ENCODE assay signal across 9 cellular contexts in genomic region chr2:177243476-177243875, GRCh38. TPM values are rescaled to one million over a fixed set of nuclear protein-coding genes. Genes with fewer than 3 reads are reported as not detected.
DNase-seq lines count a peak whose midpoint lies in the region; ATAC-seq and TF ChIP-seq lines count a peak whose summit lies in the region.
"Had no signal": no experiment of that assay in that cellular context is flagged by ENCODE, and none has a peak within 500 bp of the region (broad histone marks: within the 10 kb centered on the region; RNA-seq: fewer than 3 reads in every experiment).

No MANE protein-coding gene starts in this region.

- H3K9me3 ChIP-seq in HEK293 (ENCODE audit: control insufficient read depth, insufficient read depth, low read depth, low read length) = no peaks in the 10 kb centered on the region
- H3K9me3 ChIP-seq in left lung = no peaks in the 10 kb centered on the region
- no peaks in the 10 kb centered on the region for H3K9me3 ChIP-seq in stomach smooth muscle (ENCODE audit: control insufficient read depth in 2 of 2, low read length in 2 of 2)

- no peak for ATAC-seq in activated T-helper 17 cell treated with anti-CD3 and anti-CD28 coated beads, Interleukin-2, amount 50 U/mL, for 72 hours (replicated peaks)
- ATAC-seq in left lung = no peak
- ATAC-seq in HG03159 (IDR thresholded peaks at IDR 0.05; ENCODE audit: unreplicated experiment) = no peak
- no peak for ATAC-seq in GM18873 (IDR thresholded peaks at IDR 0.05; ENCODE audit: low FRiP score, unreplicated experiment)

- no peak overlapping the region for H3K4me3 ChIP-seq in HEK293 (ENCODE audit: low read depth, low read length)
- H3K4me3 ChIP-seq in left lung = no peak overlapping the region
- no peak overlapping the region for H3K4me3 ChIP-seq in stomach smooth muscle (ENCODE audit: low read length in 2 of 2)

- no peaks in the 10 kb centered on the region for H3K9me3 Mint-ChIP-seq in activated T-helper 17 cell treated with anti-CD3 and anti-CD28 coated beads, Interleukin-2, amount 50 U/mL, for 72 hours

- peak overlapping the region; percentile 91 for H3K27ac Mint-ChIP-seq in activated T-helper 17 cell treated with anti-CD3 and anti-CD28 coated beads, Interleukin-2, amount 50 U/mL, for 72 hours

- POLR2A ChIA-PET in HEK293 (lab: Yijun Ruan, JAX) = interaction anchor here (0.8 kb wide), 1 partner anchor 20 kb away, joined by 3 read pairs; no protein-coding TSS in a partner anchor

- peak overlapping the region; percentile 63 for H3K4me3 Mint-ChIP-seq in activated T-helper 17 cell treated with anti-CD3 and anti-CD28 coated beads, Interleukin-2, amount 50 U/mL, for 72 hours

- H3K36me3 Mint-ChIP-seq in activated T-helper 17 cell treated with anti-CD3 and anti-CD28 coated beads, Interleukin-2, amount 50 U/mL, for 72 hours (ENCODE audit: low read depth) = peaks cover 62% of the 10 kb centered on the region

- H3K4me1 ChIP-seq in HEK293 (ENCODE audit: control insufficient read depth, insufficient read depth, low read length) = peaks cover 34% of the 10 kb centered on the region
- peaks cover 57 to 100% of the 10 kb centered on the region in 2 donors for H3K4me1 ChIP-seq in left lung
- peaks cover 53% of the 10 kb centered on the region for H3K4me1 ChIP-seq in stomach smooth muscle (ENCODE audit: control insufficient read depth, insufficient read depth, low read length)

- intact Hi-C loops in left lung (cut with DNase I) = no loop called here

- no peaks in the 10 kb centered on the region for H3K27me3 ChIP-seq in left lung
- H3K27me3 ChIP-seq in stomach smooth muscle (ENCODE audit: control insufficient read depth in 1 of 2, insufficient read depth in 2 of 2, low read length in 2 of 2) = no peaks in the 10 kb centered on the region

- TF ChIP-seq CTCF in HEK293 (tag by site-specific recombination; IDR thresholded peaks at IDR 0.05) (no peak), left lung (IDR thresholded peaks at IDR 0.05) (no peak)

- H3K9ac ChIP-seq in stomach smooth muscle (ENCODE audit: low read length in 2 of 2) = peak overlapping the region in 1 of 2 donors; percentile 49

- no peaks in the 10 kb centered on the region for H3K27me3 Mint-ChIP-seq in activated T-helper 17 cell treated with anti-CD3 and anti-CD28 coated beads, Interleukin-2, amount 50 U/mL, for 72 hours

- CTCF ChIA-PET in HEK293 (lab: Yijun Ruan, JAX) = interaction anchor here (0.7 to 1.5 kb wide), 5 partner anchors 10 to 484 kb away, joined by 3 to 11 read pairs (median 3); no protein-coding TSS in a partner anchor

- H3K27ac ChIP-seq in HEK293 (ENCODE audit: extremely low read depth, low read depth, low read length) = 0 out of 2 replicates have a peak overlapping the region, but pooled peaks have one; percentile 73
- H3K27ac ChIP-seq in left lung = peak overlapping the region; percentile 80 to 89
- peak overlapping the region; percentile 87 for H3K27ac ChIP-seq in stomach smooth muscle (ENCODE audit: low read length)

- no peaks in the 10 kb centered on the region; a peak in 1 of 3 replicates for H3K36me3 ChIP-seq in HEK293 (ENCODE audit: control insufficient read depth in 2 of 2, insufficient read depth in 1 of 2, low read length in 2 of 2)
- no peaks in the 10 kb centered on the region for H3K36me3 ChIP-seq in left lung
- no peaks in the 10 kb centered on the region for H3K36me3 ChIP-seq in stomach smooth muscle (ENCODE audit: control insufficient read depth in 2 of 2, insufficient read depth in 2 of 2, low read length in 2 of 2)

- no peak for DNase-seq in left lung
- no peak for DNase-seq in GM03348 (ENCODE audit: low spot score)
- DNase-seq in putamen (ENCODE audit: low spot score) = no peak
- DNase-seq: kidney glomerular epithelial cell had no signal

- peaks cover 55% of the 10 kb centered on the region for H3K4me1 Mint-ChIP-seq in activated T-helper 17 cell treated with anti-CD3 and anti-CD28 coated beads, Interleukin-2, amount 50 U/mL, for 72 hours

TF ChIP-seq in HEK293, 187 proteins besides CTCF, POLR2A, EP300 and RAD21:
- TF ChIP-seq ZSCAN30 (tag by site-specific recombination; IDR thresholded peaks at IDR 0.05) (no peak), ZNF610 (tag by site-specific recombination; IDR thresholded peaks at IDR 0.05; ENCODE audit: borderline replicate concordance) (no peak), ZNF704 (tag by site-specific recombination; IDR thresholded peaks at IDR 0.05) (no peak), ZNF121 (tag by site-specific recombination; IDR thresholded peaks at IDR 0.05) (0 out of 2 replicates have a peak, but pooled peaks have one; percentile 22), GLIS1 (tag by site-specific recombination; IDR thresholded peaks at IDR 0.05) (peak; percentile 47; the same call in 1 of the 2 replicates)
TF ChIP-seq in HEK293: peak in this region for 2.

RNA-seq across cellular contexts. Expression of gene NFE2L2, which starts 21.1 kb away (rescaled TPM):
- total RNA-seq in activated T-helper 17 cell treated with anti-CD3 and anti-CD28 coated beads, Interleukin-2, amount 50 U/mL, for 72 hours = 10 to 100 TPM; 39.3 to 49.4 TPM
- 100 to 1,000 TPM in 1 of 2 donors, 10 to 100 TPM in 1; 98.4 to 104 TPM for total RNA-seq in left lung

RNA-seq across cellular contexts. Expression of gene HNRNPA3, which starts 30.9 kb away (rescaled TPM):
- 100 to 1,000 TPM; 120 to 260 TPM for total RNA-seq in activated T-helper 17 cell treated with anti-CD3 and anti-CD28 coated beads, Interleukin-2, amount 50 U/mL, for 72 hours
- total RNA-seq in left lung = 100 to 1,000 TPM; 151 to 180 TPM
